ENCODE assay signal across 24 cellular contexts in the genomic region with DNA sequence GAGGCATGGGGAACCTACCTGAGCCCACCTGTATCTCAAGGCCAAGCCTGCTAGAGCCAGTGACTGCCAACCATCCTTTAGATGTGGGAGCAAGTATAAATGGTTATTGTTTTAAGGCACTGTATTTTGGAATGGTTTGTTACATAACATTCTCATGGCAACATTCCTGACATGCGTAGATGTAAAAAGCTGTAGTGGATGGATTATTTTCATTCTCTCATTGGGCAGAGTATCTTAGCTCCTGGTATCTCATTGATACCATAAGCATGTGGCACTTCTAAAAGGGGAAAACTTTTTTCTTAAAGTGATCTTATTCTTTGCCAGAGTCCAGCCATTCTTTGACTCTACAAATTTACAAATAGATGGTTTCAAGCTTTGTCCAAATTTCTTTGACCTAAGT.
DNase-seq lines count a peak whose midpoint lies in the region.
"Had no signal": no experiment of that assay in that cellular context is flagged by ENCODE, and none has a peak within 500 bp of the region (broad histone marks: within the 10 kb centered on the region; RNA-seq: fewer than 3 reads in every experiment).

No MANE protein-coding gene starts in this region.

- DNase-seq in inferior parietal cortex (ENCODE audit: extremely low spot score) (peak; percentile 52), superior temporal gyrus (ENCODE audit: extremely low spot score) (peak; percentile 57), Ammon's horn (ENCODE audit: low spot score) (no peak)
- no peak for DNase-seq in stimulated activated CD4-positive, alpha-beta T cell treated with anti-CD3 and anti-CD28 coated beads, Interleukin-2, amount 100 ng/mL, for 48 hours
- DNase-seq: 8988T; ACHN; AML-193; BE2C; C1 segment of cervical spinal cord; Caco-2; Calu3; CD4-positive, alpha-beta memory T cell; CD4-positive, alpha-beta T cell; CD4-positive, CD25-positive, alpha-beta regulatory T cell; CD8-positive, alpha-beta memory T cell; CD8-positive, alpha-beta T cell; COR-L47; DMS 273 treated with DMSO at 0.1 percent for 48 hours; DMS153; DMS53; DMS79; DMS79 treated with DMSO at 0.1 percent for 48 hours; DND-41; EL had no signal

Comparison
In these comparisons a context has a peak if more than half of its experiments do, and no peak if none do; other contexts are left out.
1. DNase-seq: peak in inferior parietal cortex (single experiment) and superior temporal gyrus (single experiment); none in stimulated activated CD4-positive, alpha-beta T cell treated with anti-CD3 and anti-CD28 coated beads, Interleukin-2, amount 100 ng/mL, for 48 hours (0 of 2) and Ammon's horn (single experiment).